33 cellular contexts compared by ENCODE assay signal in genomic region chr14:96494331-96494730, GRCh38.
"Had no signal": no experiment of that assay in that cellular context is flagged by ENCODE, and none has a peak within 500 bp of the region (broad histone marks: within the 10 kb centered on the region; RNA-seq: fewer than 3 reads in every experiment).

No MANE protein-coding gene starts in this region.

- H3K9me3 ChIP-seq: heart right ventricle, left lung, lower lobe of right lung, neutrophil, uterus had no signal

- H3K4me1 ChIP-seq: left lung, lower lobe of right lung, uterus had no signal

- ATAC-seq: activated CD4-positive, CD25-positive, alpha-beta regulatory T cell treated with anti-CD3 and anti-CD28 coated beads, Interleukin-2, amount 50 U/mL, for 24 hours; heart right ventricle; left lung; lower lobe of right lung; sciatic nerve; stimulated activated naive CD8-positive, alpha-beta T cell treated with anti-CD3 and anti-CD28 coated beads, Interleukin-15, amount 100 ng/mL, for 72 hours had no signal

- H3K4me3 Mint-ChIP-seq: activated naive CD8-positive, alpha-beta T cell; nephron; stimulated activated naive CD8-positive, alpha-beta T cell treated with anti-CD3 and anti-CD28 coated beads, Interleukin-15, amount 100 ng/mL, for 72 hours; T-helper 1 cell treated with Interleukin-12 subunit alpha and Interleukin-12 subunit beta and Interleukin-4 antibody, amounts not matched to agents 30 μg/mL and 1 μg/mL, for 36 hours; type B pancreatic cell had no signal

- H3K36me3 Mint-ChIP-seq: type B pancreatic cell had no signal

- H3K4me3 ChIP-seq: cardiac muscle cell, coronary artery, dorsolateral prefrontal cortex, heart right ventricle, left lung, lower lobe of right lung, ovary, skin epidermis, uterus had no signal

- H3K9me3 Mint-ChIP-seq: nephron; stimulated activated naive CD8-positive, alpha-beta T cell treated with anti-CD3 and anti-CD28 coated beads, Interleukin-15, amount 100 ng/mL, for 72 hours; T-helper 1 cell treated with Interleukin-12 subunit alpha and Interleukin-12 subunit beta and Interleukin-4 antibody, amounts not matched to agents 30 μg/mL and 1 μg/mL, for 36 hours; type B pancreatic cell had no signal

- H3K27me3 Mint-ChIP-seq: progenitor cell of endocrine pancreas, type B pancreatic cell had no signal

- H3K27ac Mint-ChIP-seq: activated naive CD8-positive, alpha-beta T cell; nephron; progenitor cell of endocrine pancreas; T-helper 1 cell treated with Interleukin-12 subunit alpha and Interleukin-12 subunit beta and Interleukin-4 antibody, amounts not matched to agents 30 μg/mL and 1 μg/mL, for 36 hours; type B pancreatic cell had no signal

- H3K27ac ChIP-seq: cardiac muscle cell, coronary artery, dorsolateral prefrontal cortex, heart right ventricle, left lung, lower lobe of right lung, neutrophil, ovary, skin epidermis, uterus, VCaP had no signal

- DNase-seq: activated CD4-positive, alpha-beta T cell treated with anti-CD3 and anti-CD28 coated beads for 48 hours; activated CD4-positive, alpha-beta T cell treated with anti-CD3 and anti-CD28 coated beads, Interleukin-2, amount 50 U/mL, for 48 hours; activated CD8-positive, alpha-beta memory T cell treated with anti-CD3 and anti-CD28 coated beads for 24 hours; activated effector memory CD4-positive, alpha-beta T cell treated with Interleukin-2 at 50 U/mL for 16 hours; activated naive CD4-positive, alpha-beta T cell treated with Interleukin-2 at 50 U/mL for 16 hours; anterior cingulate cortex; dorsolateral prefrontal cortex; effector memory CD4-positive, alpha-beta T cell; erythroblast; heart right ventricle; left lung; lower lobe of right lung; mesendoderm; ovary; retina; stimulated activated CD4-positive, alpha-beta T cell treated with anti-CD3 and anti-CD28 coated beads, Interleukin-12 subunit alpha, Interleukin-12 subunit beta, amount 100 ng/mL, for 4 hours; stimulated activated CD4-positive, alpha-beta T cell treated with anti-CD3 and anti-CD28 coated beads, Interleukin-4, amount 100 ng/mL, for 1 hour; stimulated activated naive CD8-positive, alpha-beta T cell treated with anti-CD3 and anti-CD28 coated beads, Interleukin-15, amount 100 ng/mL, for 72 hours; substantia nigra; T-helper 9 cell; uterus had no signal

- H3K4me1 Mint-ChIP-seq: nephron had no signal

- H3K27me3 ChIP-seq: cardiac muscle cell, dorsolateral prefrontal cortex, left lung, ovary, uterus had no signal

- H3K36me3 ChIP-seq: cardiac muscle cell, heart right ventricle, left lung, lower lobe of right lung, neutrophil, ovary, uterus had no signal
